ENCODE assay signal across 1 cellular context in genomic region chr19:38653028-38653571, GRCh38.
TF ChIP-seq lines count a peak whose summit lies in the region.

No MANE protein-coding gene starts in this region.

TF ChIP-seq in GM12878, 131 proteins besides CTCF, POLR2A, EP300 and RAD21 (continued from another document):
- TF ChIP-seq CEBPZ (IDR thresholded peaks at IDR 0.05; ENCODE audit: low read depth, low read length) (no peak), BCL3 (IDR thresholded peaks at IDR 0.05; ENCODE audit: borderline replicate concordance, insufficient read depth, low read depth, low read length, poor library complexity, severe bottlenecking) (no peak), BCLAF1 (IDR thresholded peaks at IDR 0.05) (no peak), NRF1 (conservative IDR thresholded peaks at IDR 0.05; ENCODE audit: low read depth, low read length) (no peak), FOXM1 (IDR thresholded peaks at IDR 0.05; ENCODE audit: low read depth, low read length) (no peak), RBBP5 (conservative IDR thresholded peaks at IDR 0.05) (no peak), EGR1 (IDR thresholded peaks at IDR 0.05; ENCODE audit: borderline replicate concordance in 1 of 2, low read depth in 2 of 2, low read length in 2 of 2) (no peak), NBN (IDR thresholded peaks at IDR 0.05) (no peak)
